9 cellular contexts compared by ENCODE assay signal in genomic region chr1:202968895-202969295, GRCh38. TPM values are rescaled to one million over a fixed set of nuclear protein-coding genes. Genes with fewer than 3 reads are reported as not detected.
A peak's percentile ranks its signal among the peaks of the same experiment; 100 is the strongest.
DNase-seq lines count a peak whose midpoint lies in the region; FAIRE-seq and TF ChIP-seq lines count a peak whose summit lies in the region.
"Had no signal": no experiment of that assay in that cellular context is flagged by ENCODE, and none has a peak within 500 bp of the region (broad histone marks: within the 10 kb centered on the region; RNA-seq: fewer than 3 reads in every experiment).

No MANE protein-coding gene starts in this region.

- no peaks in the 10 kb centered on the region for H3K79me1 ChIP-seq in mesendoderm (ENCODE audit: low read length)

- H3F3A ChIP-seq in GM23248 (ENCODE audit: insufficient read depth) = no peaks in the 10 kb centered on the region

- H3K27me3 ChIP-seq in GM23248 (replicated peaks; ENCODE audit: insufficient read depth) (peaks cover 16% of the 10 kb centered on the region), dorsolateral prefrontal cortex (no peaks in the 10 kb centered on the region), mesendoderm (ENCODE audit: insufficient read depth, low read length, poor library complexity) (no peaks in the 10 kb centered on the region)

- intact Hi-C loops in dorsolateral prefrontal cortex (cut with DNase I) = loop anchor here (2.0 to 5.0 kb wide), 3 partner anchors 34 to 82 kb away; partner anchors contain the start of genes KLHL12 (in 1 of the 2) and RABIF (in 1 of the 2)

- H3K4me2 ChIP-seq in GM23248 (ENCODE audit: unreplicated experiment) (no peak overlapping the region), mesendoderm (ENCODE audit: low read length) (no peak overlapping the region)

- no peak for FAIRE-seq in urothelium cell line (lab: Jason Lieb, UNC)
- FAIRE-seq: G401.6 had no signal

- DNase-seq in NCI-H345 (lab: John Stamatoyannopoulos, UW) (peak; percentile 60), NCI-H345 treated with DMSO at 0.1 percent for 48 hours (lab: John Stamatoyannopoulos, UW; ENCODE audit: unreplicated experiment) (no peak), GM23248 (peak; percentile 84), MV-4-11 (lab: John Stamatoyannopoulos, UW) (peak; percentile 99), SW 1271 (lab: John Stamatoyannopoulos, UW) (peak; percentile 21 to 58), dorsolateral prefrontal cortex (peak in 2 of 10 donors; percentile 10 to 44), mesendoderm (peak; percentile 87), urothelium cell line (ENCODE audit: low spot score) (peak; percentile 67)

- 9 to 11% methylated on average over 5 of the region's 5 CpGs for WGBS in GM23248 (ENCODE audit: low coverage in 1 of 2, low lambda C conversion rate in 2 of 2, missing lambda C conversion rate in 2 of 2), 2 experiments
- WGBS in mesendoderm (ENCODE audit: extremely low coverage, insufficient coverage, low lambda C conversion rate) = no CpG with 5 or more reads among the region's 5 CpGs

- H3K9ac ChIP-seq in GM23248 (no peak overlapping the region), mesendoderm (ENCODE audit: low read length) (no peak overlapping the region)

- H3K79me2 ChIP-seq in GM23248 (ENCODE audit: insufficient read depth) = no peaks in the 10 kb centered on the region
- no peaks in the 10 kb centered on the region for H3K79me2 ChIP-seq in mesendoderm (ENCODE audit: control insufficient read depth, insufficient read depth, low read length)

- no peak overlapping the region for H4K8ac ChIP-seq in mesendoderm (ENCODE audit: low read depth, low read length)

- no peak overlapping the region for H2BK15ac ChIP-seq in mesendoderm (replicated peaks; ENCODE audit: low read depth)

- in situ Hi-C loops in GM23248 (cut with MboI) = no loop called here

- H3K9me3 ChIP-seq in GM23248 (ENCODE audit: low read depth) = no peaks in the 10 kb centered on the region

- H3K56ac ChIP-seq in mesendoderm (ENCODE audit: low read length) = no peak overlapping the region

- no peak overlapping the region for H4K5ac ChIP-seq in mesendoderm (ENCODE audit: low read length)

- TF ChIP-seq CTCF in dorsolateral prefrontal cortex (IDR thresholded peaks at IDR 0.05 in 54 of 56, conservative IDR thresholded peaks at IDR 0.05 in 2 of 56; ENCODE audit: low read depth in 1 of 56, partially characterized antibody in 56 of 56) = peak in 54 of 56 donors; percentile 20 to 68 (median 54)

- no peak overlapping the region for H2AK5ac ChIP-seq in mesendoderm (ENCODE audit: low read length)

- H2BK120ac ChIP-seq in mesendoderm (ENCODE audit: low read depth, low read length) = no peak overlapping the region

- no peak overlapping the region for H3K4ac ChIP-seq in mesendoderm (ENCODE audit: low read depth, low read length)

- H2AFZ ChIP-seq in GM23248 = peak overlapping the region; percentile 100

- no peak overlapping the region for H3K23ac ChIP-seq in mesendoderm (ENCODE audit: low read length)

- H3K18ac ChIP-seq in mesendoderm (ENCODE audit: low read length) = no peak overlapping the region

- no peaks in the 10 kb centered on the region for H3K9me2 ChIP-seq in GM23248 (ENCODE audit: insufficient read depth)

- H3K4me1 ChIP-seq in GM23248 (ENCODE audit: insufficient read depth) (peaks cover 6% of the 10 kb centered on the region; the same call in 1 of the 2 replicates), mesendoderm (ENCODE audit: control insufficient read depth, low read depth, low read length) (peaks cover 5% of the 10 kb centered on the region)

- no peak overlapping the region for H3K27ac ChIP-seq in GM23248
- peak overlapping the region in 43 of 59 donors; percentile 5 to 96 (median 79) for H3K27ac ChIP-seq in dorsolateral prefrontal cortex
- no peak overlapping the region for H3K27ac ChIP-seq in mesendoderm (ENCODE audit: low read depth, low read length)

- no peak overlapping the region for H2BK5ac ChIP-seq in mesendoderm (ENCODE audit: low read length)

- H3K36me3 ChIP-seq in GM23248 (ENCODE audit: low read depth) (no peaks in the 10 kb centered on the region), mesendoderm (ENCODE audit: control insufficient read depth, insufficient read depth, low read length) (no peaks in the 10 kb centered on the region)

- H3K4me3 ChIP-seq in GM23248 (no peak overlapping the region), dorsolateral prefrontal cortex (peak overlapping the region in 3 of 59 donors; percentile 88 to 95 (median 88)), mesendoderm (ENCODE audit: low read length) (no peak overlapping the region)

- no peaks in the 10 kb centered on the region for H4K20me1 ChIP-seq in GM23248 (ENCODE audit: insufficient read depth)

RNA-seq across cellular contexts. Expression of gene CYB5R1, which starts 1.8 kb away (rescaled TPM):
- total RNA-seq in GM23248 (2014; rRNA removed; shearing (Covaris generic)) = 28.7 and 32.9 TPM in 2 replicates
- polyA plus RNA-seq in GM23248 (2016; fragmentation: Nextera tagmentation; extraction: Ambion mirVana) = 40.7 and 45.9 TPM in 2 replicates
- total RNA-seq in dorsolateral prefrontal cortex = 10 to 100 TPM; 32.7 to 66.9 (median 46.4) TPM
- polyA plus RNA-seq in mesendoderm (2013, experiment 1 of 2) = 11.6 TPM
- polyA plus RNA-seq in mesendoderm (2013, experiment 2 of 2) = 10.6 TPM

RNA-seq across cellular contexts. Expression of gene ADIPOR1, which starts 10.8 kb away (rescaled TPM):
- total RNA-seq in GM23248 (2014; rRNA removed; shearing (Covaris generic)) = 83.2 and 101 TPM in 2 replicates
- 110 and 111 TPM in 2 replicates for polyA plus RNA-seq in GM23248 (2016; fragmentation: Nextera tagmentation; extraction: Ambion mirVana)
- total RNA-seq in dorsolateral prefrontal cortex = 10 to 100 TPM; 51.2 to 87.2 (median 64.4) TPM
- polyA plus RNA-seq in mesendoderm (2013, experiment 1 of 2) = 95.5 TPM
- polyA plus RNA-seq in mesendoderm (2013, experiment 2 of 2) = 94.0 TPM

RNA-seq across cellular contexts. Expression of gene TMEM183A, which starts 38.3 kb away (rescaled TPM):
- total RNA-seq in GM23248 (2014; rRNA removed; shearing (Covaris generic)) = 92.7 and 111 TPM in 2 replicates
- 57.3 TPM in 2 replicates for polyA plus RNA-seq in GM23248 (2016; fragmentation: Nextera tagmentation; extraction: Ambion mirVana)
- 100 to 1,000 TPM in 5 of 120 experiments, 10 to 100 TPM in 115; 37.4 to 106 (median 77.4) TPM for total RNA-seq in dorsolateral prefrontal cortex
- polyA plus RNA-seq in mesendoderm (2013, experiment 1 of 2) = 78.9 TPM
- polyA plus RNA-seq in mesendoderm (2013, experiment 2 of 2) = 80.1 TPM

RNA-seq across cellular contexts. Expression of gene KLHL12, which starts 41.9 kb away (rescaled TPM):
- total RNA-seq in GM23248 (2014; rRNA removed; shearing (Covaris generic)) = 20.8 and 21.4 TPM in 2 replicates
- polyA plus RNA-seq in GM23248 (2016; fragmentation: Nextera tagmentation; extraction: Ambion mirVana) = 20.4 and 22.0 TPM in 2 replicates
- total RNA-seq in dorsolateral prefrontal cortex = 10 to 100 TPM; 22.3 to 47.0 (median 36.2) TPM
- 12.6 TPM for polyA plus RNA-seq in mesendoderm (2013, experiment 1 of 2)
- polyA plus RNA-seq in mesendoderm (2013, experiment 2 of 2) = 13.0 TPM

RNA-seq across cellular contexts. Expression of gene PPFIA4, which starts 57.4 kb away (rescaled TPM):
- total RNA-seq in GM23248 (2014; rRNA removed; shearing (Covaris generic)) = 13.6 and 16.1 TPM in 2 replicates
- polyA plus RNA-seq in GM23248 (2016; fragmentation: Nextera tagmentation; extraction: Ambion mirVana) = 3.2 and 4.9 TPM in 2 replicates
- total RNA-seq in dorsolateral prefrontal cortex = 100 to 1,000 TPM in 106 of 120 experiments, 10 to 100 TPM in 14; 47.1 to 253 (median 140) TPM
- polyA plus RNA-seq in mesendoderm (2013, experiment 1 of 2) = 0.59 TPM
- 0.83 TPM for polyA plus RNA-seq in mesendoderm (2013, experiment 2 of 2)

Comparison
In these comparisons a context has a peak if more than half of its experiments do, and no peak if none do; other contexts are left out.
1. H3K27ac ChIP-seq: peak in dorsolateral prefrontal cortex (43 of 59); none in GM23248 (single experiment) and mesendoderm (single experiment).